ENCODE assay signal across 22 cellular contexts in genomic region chr19:43059482-43059881, GRCh38. TPM values are rescaled to one million over a fixed set of nuclear protein-coding genes. Genes with fewer than 3 reads are reported as not detected.
"Had no signal": no experiment of that assay in that cellular context is flagged by ENCODE, and none has a peak within 500 bp of the region (broad histone marks: within the 10 kb centered on the region; RNA-seq: fewer than 3 reads in every experiment).

No MANE protein-coding gene starts in this region.

RNA-seq across cellular contexts. Expression of gene PSG2, which starts 23.0 kb away (rescaled TPM):
- total RNA-seq: hepatocyte; kidney epithelial cell; left ventricle myocardium inferior; lung; mesothelial cell of epicardium; mononuclear cell; natural killer cell treated with Interleukin-12 subunit alpha and Interleukin-12 subunit beta and Interleukin-15 and Interleukin-18, amount 100 ng/mL, for 72 hours; omental fat pad; ovary; progenitor cell of endocrine pancreas; pulmonary artery endothelial cell; renal cortical epithelial cell; right atrium auricular region; right lobe of liver; stomach; testis; thyroid gland; transverse colon; upper lobe of right lung had no signal
- polyA plus RNA-seq: hepatocyte; lung; naive thymus-derived CD4-positive, alpha-beta T cell; neural cell; ovary; stomach had no signal

RNA-seq across cellular contexts. Expression of gene PSG11, which starts 33.2 kb away (rescaled TPM):
- total RNA-seq: hepatocyte; kidney epithelial cell; left ventricle myocardium inferior; lower leg skin; lung; mesothelial cell of epicardium; mononuclear cell; natural killer cell treated with Interleukin-12 subunit alpha and Interleukin-12 subunit beta and Interleukin-15 and Interleukin-18, amount 100 ng/mL, for 72 hours; omental fat pad; ovary; progenitor cell of endocrine pancreas; pulmonary artery endothelial cell; renal cortical epithelial cell; right atrium auricular region; right lobe of liver; stomach; testis; thyroid gland; transverse colon; upper lobe of right lung had no signal
- polyA plus RNA-seq: hepatocyte; lung; naive thymus-derived CD4-positive, alpha-beta T cell; neural cell; ovary; stomach had no signal
